Comparison of ENCODE assay signal across 1 cellular context in the genomic region with DNA sequence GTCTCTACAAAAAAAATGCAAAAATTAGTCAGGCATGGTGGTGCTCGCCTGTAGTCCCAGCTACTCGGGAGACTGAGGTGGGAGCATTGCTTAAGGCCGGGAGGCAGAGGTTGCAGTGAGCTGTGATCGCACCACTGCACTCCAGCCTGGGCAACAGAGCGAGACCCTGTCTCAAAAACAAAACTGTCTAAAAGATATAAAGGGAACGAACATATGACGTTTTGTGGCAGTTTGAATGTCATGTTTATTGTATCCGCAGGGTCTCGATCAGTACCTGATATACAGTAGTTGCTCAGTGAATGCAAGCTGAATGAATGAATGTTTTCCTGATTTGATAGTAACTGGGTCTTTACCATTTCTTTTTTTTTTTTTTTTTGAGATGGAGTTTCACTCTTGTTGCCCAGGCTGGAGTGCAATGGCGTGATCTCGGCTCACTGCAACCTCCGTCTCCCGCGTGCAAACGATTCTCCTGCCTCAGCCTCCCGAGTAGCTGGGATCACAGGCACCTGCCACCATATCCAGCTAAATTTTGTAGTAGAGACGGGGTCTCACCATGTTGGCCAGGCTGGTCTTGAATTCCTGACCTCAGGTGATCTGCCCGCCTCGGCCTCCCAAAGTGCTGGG.
TF ChIP-seq lines count a peak whose summit lies in the region.

No MANE protein-coding gene starts in this region.

TF ChIP-seq in GM12891, 5 proteins besides CTCF, POLR2A, EP300 and RAD21:
- TF ChIP-seq PAX5 (IDR thresholded peaks at IDR 0.05; ENCODE audit: insufficient read depth, low read length, severe bottlenecking): peak; percentile 68
- 0 out of 2 replicates have a peak, but pooled peaks have one; percentile 21 for TF ChIP-seq TAF1 (IDR thresholded peaks at IDR 0.05; ENCODE audit: low read depth, low read length)
